In genomic region chr12:57239587-57240068, GRCh38 we compare ENCODE assay signal across 1 cellular context.
TF ChIP-seq lines count a peak whose summit lies in the region.

No MANE protein-coding gene starts in this region.

TF ChIP-seq in K562, 482 proteins besides CTCF, POLR2A, EP300 and RAD21 (continues in another document):
- no peak for TF ChIP-seq ATF7 (IDR thresholded peaks at IDR 0.05)
- no peak for TF ChIP-seq NCOA6 (IDR thresholded peaks at IDR 0.05)
- TF ChIP-seq ATF2 (CRISPR knock-in tag; IDR thresholded peaks at IDR 0.05): no peak
- no peak for TF ChIP-seq MLX (CRISPR knock-in tag; conservative IDR thresholded peaks at IDR 0.05)
- TF ChIP-seq E2F4 (CRISPR knock-in tag; IDR thresholded peaks at IDR 0.05; ENCODE audit: low read depth): no peak
- no peak for TF ChIP-seq ZNF717 (CRISPR knock-in tag; IDR thresholded peaks at IDR 0.05)
- no peak for TF ChIP-seq SOX6 (IDR thresholded peaks at IDR 0.05)
- no peak for TF ChIP-seq CBX5 (IDR thresholded peaks at IDR 0.05; ENCODE audit: borderline replicate concordance, low read depth)
- no peak for TF ChIP-seq PCBP1 (IDR thresholded peaks at IDR 0.05; ENCODE audit: low read depth, low read length, poor library complexity, severe bottlenecking)
- TF ChIP-seq CBFA2T3 (IDR thresholded peaks at IDR 0.05): no peak
- TF ChIP-seq ZNF589 (CRISPR knock-in tag; IDR thresholded peaks at IDR 0.05; ENCODE audit: low read depth): no peak
- TF ChIP-seq SAP30 (IDR thresholded peaks at IDR 0.05; ENCODE audit: borderline replicate concordance, insufficient read depth, low read depth, low read length, poor library complexity, severe bottlenecking): no peak
- no peak for TF ChIP-seq TAF1 (IDR thresholded peaks at IDR 0.05; ENCODE audit: control insufficient read depth, extremely low read depth, insufficient read depth, low read length, severe bottlenecking)
- no peak for TF ChIP-seq KLF10 (CRISPR knock-in tag; IDR thresholded peaks at IDR 0.05)
- no peak for TF ChIP-seq IRF2 (CRISPR knock-in tag; IDR thresholded peaks at IDR 0.05)
- no peak for TF ChIP-seq HMGXB4 (CRISPR knock-in tag; IDR thresholded peaks at IDR 0.05)
- no peak for TF ChIP-seq PHF21A (IDR thresholded peaks at IDR 0.05; ENCODE audit: borderline replicate concordance, low read depth)
- no peak for TF ChIP-seq MTA2 (IDR thresholded peaks at IDR 0.05; ENCODE audit: low read depth)
- no peak for TF ChIP-seq JUNB (CRISPR knock-in tag; conservative IDR thresholded peaks at IDR 0.05)
- no peak for TF ChIP-seq PRPF4 (IDR thresholded peaks at IDR 0.05; ENCODE audit: insufficient read depth, low read depth, low read length, poor library complexity, severe bottlenecking)
- TF ChIP-seq ZBTB43 (CRISPR knock-in tag; IDR thresholded peaks at IDR 0.05): 0 out of 2 replicates have a peak, but pooled peaks have one; percentile 5
- TF ChIP-seq NFXL1 (CRISPR knock-in tag; IDR thresholded peaks at IDR 0.05): no peak
- TF ChIP-seq AFF1 (IDR thresholded peaks at IDR 0.05; ENCODE audit: low read depth in 1 of 2, partially characterized antibody in 2 of 2): peak in 1 of 2 experiments; percentile 45
- no peak for TF ChIP-seq SRSF9 (IDR thresholded peaks at IDR 0.05; ENCODE audit: borderline replicate concordance, low read depth, low read length)
- TF ChIP-seq E4F1 (CRISPR knock-in tag; IDR thresholded peaks at IDR 0.05; ENCODE audit: borderline replicate concordance): no peak
- no peak for TF ChIP-seq NR0B1 (IDR thresholded peaks at IDR 0.05; ENCODE audit: partially characterized antibody)
- no peak for TF ChIP-seq HNRNPH1 (optimal IDR thresholded peaks at IDR 0.05; ENCODE audit: low read depth, low read length)
- TF ChIP-seq ZNF639 (CRISPR knock-in tag; conservative IDR thresholded peaks at IDR 0.05 in 1 of 2, IDR thresholded peaks at IDR 0.05 in 1 of 2): no peak
- TF ChIP-seq TAF15 (IDR thresholded peaks at IDR 0.05; ENCODE audit: low read depth, low read length): no peak
- TF ChIP-seq PREB (CRISPR knock-in tag; IDR thresholded peaks at IDR 0.05): no peak
- no peak for TF ChIP-seq HNRNPK (IDR thresholded peaks at IDR 0.05; ENCODE audit: low read depth, low read length, poor library complexity, severe bottlenecking)
- TF ChIP-seq TFE3 (CRISPR knock-in tag; IDR thresholded peaks at IDR 0.05): no peak
- no peak for TF ChIP-seq SMAD2 (IDR thresholded peaks at IDR 0.05; ENCODE audit: low read depth, low read length)
- TF ChIP-seq ATF4 (CRISPR knock-in tag; IDR thresholded peaks at IDR 0.05): no peak
- TF ChIP-seq FOXA1 (IDR thresholded peaks at IDR 0.05; ENCODE audit: borderline replicate concordance): no peak
- TF ChIP-seq THRAP3 (IDR thresholded peaks at IDR 0.05; ENCODE audit: borderline replicate concordance): no peak; the same call in 1 of the 2 replicates
- TF ChIP-seq E2F6 (IDR thresholded peaks at IDR 0.05; ENCODE audit: borderline replicate concordance in 1 of 2, extremely low read depth in 1 of 2, insufficient read depth in 1 of 2, insufficient read length in 1 of 2, low read depth in 1 of 2, low read length in 1 of 2, poor library complexity in 1 of 2, severe bottlenecking in 1 of 2): no peak
- no peak for TF ChIP-seq HOXB6 (CRISPR knock-in tag; IDR thresholded peaks at IDR 0.05; ENCODE audit: borderline replicate concordance)
- TF ChIP-seq ZNF584 (CRISPR knock-in tag; IDR thresholded peaks at IDR 0.05; ENCODE audit: low read depth): no peak
